19 cellular contexts compared by ENCODE assay signal in genomic region chr10:13139150-13139549, GRCh38. TPM values are rescaled to one million over a fixed set of nuclear protein-coding genes. Genes with fewer than 3 reads are reported as not detected.
DNase-seq lines count a peak whose midpoint lies in the region; ATAC-seq and TF ChIP-seq lines count a peak whose summit lies in the region.
"Had no signal": no experiment of that assay in that cellular context is flagged by ENCODE, and none has a peak within 500 bp of the region (broad histone marks: within the 10 kb centered on the region; RNA-seq: fewer than 3 reads in every experiment).

No MANE protein-coding gene starts in this region.

- peaks cover 19 to 35% of the 10 kb centered on the region in 2 experiments for H3K4me1 Mint-ChIP-seq in H9
- H3K4me1 Mint-ChIP-seq: CD14-positive monocyte, IgD-negative memory B cell, T-cell had no signal

- H3K23me2 ChIP-seq in H9 (ENCODE audit: insufficient read length, low read depth, low read length, poor library complexity, severe bottlenecking), result no peaks in the 10 kb centered on the region

- H3K27me3 ChIP-seq in H9 (ENCODE audit: insufficient read depth, low read length) (no peaks in the 10 kb centered on the region), iPS-20b (ENCODE audit: insufficient read depth, low read length) (no peaks in the 10 kb centered on the region)

- no CpG with 5 or more reads among the region's 7 CpGs for WGBS in H9 (ENCODE audit: extremely low coverage, insufficient read length, low lambda C conversion rate)

- H3K4me2 ChIP-seq in H9 (ENCODE audit: insufficient read depth, insufficient read length, low read length), result no peak overlapping the region
- H3K4me2 ChIP-seq: PC-9 had no signal

- H3K79me1 ChIP-seq in H9 (ENCODE audit: insufficient read depth, low read depth, low read length, poor library complexity, severe bottlenecking), result no peaks in the 10 kb centered on the region

- ATAC-seq in mucosa of descending colon, result no peak
- ATAC-seq: SK-N-SH treated with all-trans-retinoic acid at 6 μM for 48 hours, T-cell had no signal

- peak overlapping the region in 2 of 3 experiments; percentile 27 to 91; a peak in 2 of 7 replicates for H3K27ac Mint-ChIP-seq in H9
- H3K27ac Mint-ChIP-seq: CD14-positive monocyte, IgD-negative memory B cell, T-cell had no signal

- H3K27me3 Mint-ChIP-seq in H9 (ENCODE audit: low read depth), result no peaks in the 10 kb centered on the region
- H3K27me3 Mint-ChIP-seq: IgD-negative memory B cell, T-cell had no signal

- H3K9me3 Mint-ChIP-seq in H9, result no peaks in the 10 kb centered on the region; a peak in 1 of 5 replicates
- H3K9me3 Mint-ChIP-seq: CD14-positive monocyte had no signal

- H3K18ac ChIP-seq in H9 (ENCODE audit: insufficient read length, low read depth, low read length), result no peak overlapping the region

- no peak for TF ChIP-seq CTCF in H9 (conservative IDR thresholded peaks at IDR 0.05)
- no peak for TF ChIP-seq CTCF in mucosa of descending colon (IDR thresholded peaks at IDR 0.05)

- H3K56ac ChIP-seq in H9 (ENCODE audit: insufficient read length, low read depth, low read length), result no peak overlapping the region

- H3K4ac ChIP-seq in H9 (ENCODE audit: low read depth, low read length), result no peak overlapping the region

- DNase-seq in DMS 273 (lab: John Stamatoyannopoulos, UW; ENCODE audit: unreplicated experiment), result peak; percentile 55
- no peak for DNase-seq in DMS 273 treated with DMSO at 0.1 percent for 48 hours (lab: John Stamatoyannopoulos, UW)
- DNase-seq in H9, result no peak
- DNase-seq in NCI-H2171 treated with DMSO at 0.1 percent for 48 hours (lab: John Stamatoyannopoulos, UW), result peak; percentile 72
- DNase-seq in activated CD4-positive, alpha-beta T cell treated with anti-CD3 and anti-CD28 coated beads for 48 hours, result no peak
- no peak for DNase-seq in mucosa of descending colon
- DNase-seq in DMS79 (lab: John Stamatoyannopoulos, UW), result no peak
- DNase-seq: Karpas-422, NCI-H1436 treated with DMSO at 0.1 percent for 48 hours, NCI-H2081, PC-9, SIG-M5, T-cell had no signal

- H3K4me3 Mint-ChIP-seq in H9, result no peak overlapping the region; a peak in 1 of 5 replicates
- H3K4me3 Mint-ChIP-seq: CD14-positive monocyte, IgD-negative memory B cell, T-cell had no signal

- no peak overlapping the region for H4K8ac ChIP-seq in H9 (replicated peaks; ENCODE audit: insufficient read length, low read depth, low read length)

- no peaks in the 10 kb centered on the region; the same call in 1 of the 2 replicates for H3K4me1 ChIP-seq in H9 (ENCODE audit: insufficient read depth, low read length)
- H3K4me1 ChIP-seq in iPS-20b (ENCODE audit: insufficient read depth, low read length), result peaks cover 9% of the 10 kb centered on the region; the same call in 1 of the 2 replicates
- H3K4me1 ChIP-seq in mucosa of descending colon (ENCODE audit: low read depth), result no peaks in the 10 kb centered on the region

- no peak overlapping the region for H2BK120ac ChIP-seq in H9 (ENCODE audit: low read depth, low read length, poor library complexity, severe bottlenecking)

- no peak overlapping the region for H4K91ac ChIP-seq in H9 (ENCODE audit: insufficient read length, low read depth, low read length)

- no peak overlapping the region for H4K5ac ChIP-seq in H9 (ENCODE audit: insufficient read length, low read depth, low read length)

- H3K9me3 ChIP-seq in H9 (ENCODE audit: control insufficient read depth, low read depth, low read length) (no peaks in the 10 kb centered on the region), iPS-20b (ENCODE audit: insufficient read depth, low read depth, low read length) (no peaks in the 10 kb centered on the region), mucosa of descending colon (no peaks in the 10 kb centered on the region)

- no peak overlapping the region for H3K27ac ChIP-seq in H9 (ENCODE audit: insufficient read length, low read depth, low read length)
- H3K27ac ChIP-seq in iPS-20b (ENCODE audit: low read length), result no peak overlapping the region
- H3K27ac ChIP-seq: 22Rv1, PC-9, RWPE1 had no signal

- H3K4me3 ChIP-seq in iPS-20b (ENCODE audit: low read length) (peak overlapping the region; percentile 18; the same call in 1 of the 2 replicates), mucosa of descending colon (no peak overlapping the region)
- H3K4me3 ChIP-seq: PC-9 had no signal

- no peak overlapping the region for H2BK12ac ChIP-seq in H9 (ENCODE audit: insufficient read length, low read depth, low read length)

- no peak overlapping the region for H3K23ac ChIP-seq in H9 (ENCODE audit: insufficient read length, low read depth, low read length)

- H3K79me2 ChIP-seq in H9 (ENCODE audit: insufficient read depth, low read length), result no peaks in the 10 kb centered on the region

- H3K36me3 Mint-ChIP-seq in H9 (ENCODE audit: insufficient read depth in 1 of 3, low read depth in 3 of 3), result peaks cover 0 to 24% (median 14%) of the 10 kb centered on the region in 3 experiments; a peak in 5 of 7 replicates

- no peak overlapping the region for H2AFZ ChIP-seq in H9 (ENCODE audit: low read length)
- H2AFZ ChIP-seq: PC-9 had no signal

- H3K36me3 ChIP-seq in iPS-20b (ENCODE audit: insufficient read depth, low read depth, low read length), result no peaks in the 10 kb centered on the region
- H3K36me3 ChIP-seq in mucosa of descending colon (ENCODE audit: low read depth), result no peaks in the 10 kb centered on the region

- H4K20me1 ChIP-seq in H9 (ENCODE audit: control insufficient read depth, insufficient read depth, insufficient read length), result no peaks in the 10 kb centered on the region

- intact Hi-C loops in mucosa of descending colon (cut with DNase I, micrococcal nuclease), result no loop called here

- no peak overlapping the region for H2AK5ac ChIP-seq in H9 (ENCODE audit: insufficient read length, low read length)

- no peak overlapping the region for H3K14ac ChIP-seq in H9 (ENCODE audit: insufficient read depth, low read length)

- no peak overlapping the region for H2BK5ac ChIP-seq in H9 (ENCODE audit: insufficient read length, low read length)

- H3K9ac ChIP-seq in H9 (ENCODE audit: extremely low read depth, insufficient read length, low read length) (no peak overlapping the region), iPS-20b (ENCODE audit: low read depth, low read length) (no peak overlapping the region)

- H2BK20ac ChIP-seq in H9 (ENCODE audit: low read depth, low read length, poor library complexity, severe bottlenecking), result no peak overlapping the region

- no peak overlapping the region for H2BK15ac ChIP-seq in H9 (ENCODE audit: low read depth, low read length)

- no peak overlapping the region for H3T11ph ChIP-seq in H9 (ENCODE audit: low read length)

RNA-seq across cellular contexts. Expression of gene MCM10, which starts 22.2 kb away (rescaled TPM):
- total RNA-seq in H9 (2021), result 63.9 and 67.4 TPM in 2 replicates
- 1 to 10 TPM; 1.6 to 8.6 (median 2.2) TPM for total RNA-seq in mucosa of descending colon

RNA-seq across cellular contexts. Expression of gene OPTN, which starts 39.2 kb away (rescaled TPM):
- total RNA-seq in H9 (2021), result 13.6 and 16.1 TPM in 2 replicates
- total RNA-seq in mucosa of descending colon, result 100 to 1,000 TPM in 2 of 3 donors, 10 to 100 TPM in 1; 92.1 to 148 (median 101) TPM

Comparison
In these comparisons a context has a peak if more than half of its experiments do, and no peak if none do; other contexts are left out.
1. DNase-seq: peak in DMS 273 (single experiment) and NCI-H2171 treated with DMSO at 0.1 percent for 48 hours (single experiment); none in DMS 273 treated with DMSO at 0.1 percent for 48 hours (single experiment), H9 (single experiment), activated CD4-positive, alpha-beta T cell treated with anti-CD3 and anti-CD28 coated beads for 48 hours (single experiment), mucosa of descending colon (0 of 3) and DMS79 (single experiment).